9 cellular contexts compared by ENCODE assay signal in the genomic region with DNA sequence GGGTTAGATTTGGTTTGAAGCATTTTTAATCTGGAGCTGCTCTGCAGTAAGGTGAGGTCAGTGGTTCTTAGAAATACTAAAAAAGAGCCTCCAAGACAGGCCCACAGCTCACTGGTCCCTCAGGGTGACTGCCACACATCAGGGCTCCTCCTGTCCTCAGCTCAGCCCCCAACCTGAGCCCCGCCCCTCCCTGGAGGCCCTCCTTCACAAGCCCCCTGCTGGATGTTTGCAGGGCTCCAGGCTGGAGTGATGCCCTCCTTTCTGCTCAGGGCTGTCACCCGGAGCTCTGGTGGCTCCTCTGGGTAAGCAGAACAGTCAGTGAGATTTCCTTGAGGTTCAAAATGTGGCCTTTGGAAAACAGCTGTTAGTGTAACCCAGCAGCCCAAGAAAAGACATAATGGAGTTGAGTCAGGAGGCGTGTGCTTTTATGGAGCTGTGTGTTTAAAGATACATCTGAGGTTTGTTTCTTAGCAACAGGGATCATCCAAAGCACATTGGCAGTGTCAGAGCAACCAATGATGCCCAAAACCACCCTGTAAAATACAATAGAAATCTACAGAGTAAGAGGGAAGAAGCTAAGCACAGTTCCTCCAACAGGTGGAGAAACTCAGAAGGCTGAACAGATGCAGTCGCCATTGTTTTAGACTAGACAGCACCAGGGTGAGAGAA. TPM values are rescaled to one million over a fixed set of nuclear protein-coding genes. Genes with fewer than 3 reads are reported as not detected.
A peak's percentile ranks its signal among the peaks of the same experiment; 100 is the strongest.
DNase-seq lines count a peak whose midpoint lies in the region; ATAC-seq and TF ChIP-seq lines count a peak whose summit lies in the region.
"Had no signal": no experiment of that assay in that cellular context is flagged by ENCODE, and none has a peak within 500 bp of the region (broad histone marks: within the 10 kb centered on the region; RNA-seq: fewer than 3 reads in every experiment).

No MANE protein-coding gene starts in this region.

- CTCF ChIA-PET in activated naive CD4-positive, alpha-beta T cell treated with anti-CD3 and anti-CD28 coated beads for 36 hours (lab: Charles Lee) = interaction anchor here (1.1 to 1.6 kb wide), 6 partner anchors 20 to 145 kb away, joined by 3 to 6 read pairs (median 3); a partner anchor contains a TSS

- peak; percentile 15 for DNase-seq in activated naive CD4-positive, alpha-beta T cell treated with Interleukin-2 at 50 U/mL for 16 hours
- no peak for DNase-seq in activated naive CD4-positive, alpha-beta T cell treated with anti-CD3 and anti-CD28 coated beads for 36 hours
- DNase-seq in NCI-H69 (lab: John Stamatoyannopoulos, UW) (peak; percentile 64), endodermal cell (peak; percentile 96), transverse colon (no peak), NCI-H187 (lab: John Stamatoyannopoulos, UW) (no peak), cerebellum (ENCODE audit: low spot score) (no peak)

- no peaks in the 10 kb centered on the region for H3K4me1 ChIP-seq in endodermal cell (ENCODE audit: control insufficient read depth, insufficient read depth, low read length)
- H3K4me1 ChIP-seq in transverse colon = peaks cover 4 to 20% (median 11%) of the 10 kb centered on the region in 4 donors

- intact Hi-C loops in activated naive CD4-positive, alpha-beta T cell treated with anti-CD3 and anti-CD28 coated beads for 36 hours (cut with micrococcal nuclease) = no loop called here
- intact Hi-C loops in transverse colon (cut with DNase I; ENCODE audit: low total_unique reads) = no loop called here

- no peaks in the 10 kb centered on the region for H3K9me3 ChIP-seq in endodermal cell (ENCODE audit: control insufficient read depth, low read length)
- H3K9me3 ChIP-seq in transverse colon = no peaks in the 10 kb centered on the region

- no peak for TF ChIP-seq POLR2A in transverse colon (IDR thresholded peaks at IDR 0.05)

- H3K36me3 ChIP-seq in endodermal cell (ENCODE audit: control insufficient read depth, insufficient read depth, low read length) = no peaks in the 10 kb centered on the region
- H3K36me3 ChIP-seq in transverse colon = no peaks in the 10 kb centered on the region

- TF ChIP-seq CTCF in endodermal cell (conservative IDR thresholded peaks at IDR 0.05) (peak; percentile 86), transverse colon (IDR thresholded peaks at IDR 0.05) (peak in 1 of 5 experiments; percentile 8)

- no peak overlapping the region for H3K27ac Mint-ChIP-seq in activated naive CD4-positive, alpha-beta T cell treated with anti-CD3 and anti-CD28 coated beads for 36 hours
- H3K27ac Mint-ChIP-seq in endodermal cell = no peak overlapping the region
- H3K27ac Mint-ChIP-seq in activated T-helper 17 cell treated with anti-CD3 and anti-CD28 coated beads, Interleukin-2, amount 50 U/mL, for 72 hours = no peak overlapping the region

- no peaks in the 10 kb centered on the region for H3K4me1 Mint-ChIP-seq in activated naive CD4-positive, alpha-beta T cell treated with anti-CD3 and anti-CD28 coated beads for 36 hours (ENCODE audit: low read depth)
- H3K4me1 Mint-ChIP-seq in endodermal cell = peaks cover 2% of the 10 kb centered on the region
- H3K4me1 Mint-ChIP-seq in activated T-helper 17 cell treated with anti-CD3 and anti-CD28 coated beads, Interleukin-2, amount 50 U/mL, for 72 hours = no peaks in the 10 kb centered on the region

- H3K4me3 Mint-ChIP-seq in activated naive CD4-positive, alpha-beta T cell treated with anti-CD3 and anti-CD28 coated beads for 36 hours = no peak overlapping the region
- no peak overlapping the region for H3K4me3 Mint-ChIP-seq in endodermal cell
- no peak overlapping the region for H3K4me3 Mint-ChIP-seq in activated T-helper 17 cell treated with anti-CD3 and anti-CD28 coated beads, Interleukin-2, amount 50 U/mL, for 72 hours

- no peak overlapping the region for H3K9ac ChIP-seq in endodermal cell (ENCODE audit: extremely low read depth, low read length, poor library complexity, severe bottlenecking)

- no peak for ATAC-seq in activated T-helper 17 cell treated with anti-CD3 and anti-CD28 coated beads, Interleukin-2, amount 50 U/mL, for 72 hours (replicated peaks)

- in situ Hi-C loops in transverse colon (cut with MboI; ENCODE audit: low pct_ligation_motif_present in 1 of 4, low pct_unique_long_range_greater_than_20kb in 1 of 4, low sequenced_read_pairs in 3 of 4) = no loop called here

- H3K9me3 Mint-ChIP-seq in activated naive CD4-positive, alpha-beta T cell treated with anti-CD3 and anti-CD28 coated beads for 36 hours = no peaks in the 10 kb centered on the region
- H3K9me3 Mint-ChIP-seq in endodermal cell = no peaks in the 10 kb centered on the region
- no peaks in the 10 kb centered on the region for H3K9me3 Mint-ChIP-seq in activated T-helper 17 cell treated with anti-CD3 and anti-CD28 coated beads, Interleukin-2, amount 50 U/mL, for 72 hours

- 59 to 67% methylated on average over 3 to 4 of the region's 4 CpGs for WGBS in endodermal cell (ENCODE audit: insufficient coverage in 1 of 2, insufficient read length in 1 of 2), 2 experiments
- 56% methylated on average over 4 of the region's 4 CpGs; no CpG with 5 or more reads in 1 of the 2 donors for WGBS in transverse colon (ENCODE audit: low coverage in 1 of 2), 2 donors

- peaks cover 3% of the 10 kb centered on the region for H3K27me3 ChIP-seq in endodermal cell (ENCODE audit: control insufficient read depth, insufficient read depth, low read length, poor library complexity, severe bottlenecking)
- no peaks in the 10 kb centered on the region for H3K27me3 ChIP-seq in transverse colon

- H3K27ac ChIP-seq in endodermal cell (ENCODE audit: low read depth, low read length) = no peak overlapping the region
- H3K27ac ChIP-seq in transverse colon = peak overlapping the region; percentile 58 to 73 (median 68)

- H3K4me3 ChIP-seq in endodermal cell (ENCODE audit: low read length) (no peak overlapping the region), transverse colon (no peak overlapping the region)

- H3K36me3 Mint-ChIP-seq in activated naive CD4-positive, alpha-beta T cell treated with anti-CD3 and anti-CD28 coated beads for 36 hours (ENCODE audit: low read depth) = no peaks in the 10 kb centered on the region
- no peaks in the 10 kb centered on the region for H3K36me3 Mint-ChIP-seq in endodermal cell (ENCODE audit: low read depth)
- H3K36me3 Mint-ChIP-seq in activated T-helper 17 cell treated with anti-CD3 and anti-CD28 coated beads, Interleukin-2, amount 50 U/mL, for 72 hours (ENCODE audit: low read depth) = no peaks in the 10 kb centered on the region

- TF ChIP-seq EP300 in transverse colon (IDR thresholded peaks at IDR 0.05; ENCODE audit: low read depth) = no peak

- H3K27me3 Mint-ChIP-seq in activated naive CD4-positive, alpha-beta T cell treated with anti-CD3 and anti-CD28 coated beads for 36 hours (ENCODE audit: low read depth) = no peaks in the 10 kb centered on the region
- H3K27me3 Mint-ChIP-seq in endodermal cell (ENCODE audit: insufficient read depth) = no peaks in the 10 kb centered on the region
- H3K27me3 Mint-ChIP-seq in activated T-helper 17 cell treated with anti-CD3 and anti-CD28 coated beads, Interleukin-2, amount 50 U/mL, for 72 hours = peaks cover 11% of the 10 kb centered on the region

RNA-seq across cellular contexts. Expression of a gene that starts 21.4 kb away (rescaled TPM):
- not detected for total RNA-seq in activated naive CD4-positive, alpha-beta T cell treated with anti-CD3 and anti-CD28 coated beads for 36 hours
- total RNA-seq in endodermal cell (under 1 TPM; 0.04 to 0.20 TPM), transverse colon (1 to 10 TPM; 1.4 to 4.1 (median 3.3) TPM), cerebellum (24.0 TPM)
- 1.4 TPM for polyA plus RNA-seq in endodermal cell (2013, experiment 1 of 2)
- polyA plus RNA-seq in endodermal cell (2013, experiment 2 of 2) = 1.2 TPM
- total RNA-seq in activated T-helper 17 cell treated with anti-CD3 and anti-CD28 coated beads, Interleukin-2, amount 50 U/mL, for 72 hours = not detected
- total RNA-seq: activated CD8-positive, alpha-beta memory T cell treated with anti-CD3 and anti-CD28 coated beads for 36 hours had no signal

Comparison
In these comparisons a context has a peak if more than half of its experiments do, and no peak if none do; other contexts are left out.
1. DNase-seq: peak in activated naive CD4-positive, alpha-beta T cell treated with Interleukin-2 at 50 U/mL for 16 hours (single experiment), NCI-H69 (single experiment) and endodermal cell (single experiment); none in activated naive CD4-positive, alpha-beta T cell treated with anti-CD3 and anti-CD28 coated beads for 36 hours (single experiment), transverse colon (single experiment), NCI-H187 (0 of 2) and cerebellum (single experiment).